In genomic region chr11:73308003-73308962, GRCh38 we compare ENCODE assay signal across 1 cellular context.
TF ChIP-seq lines count a peak whose summit lies in the region.

Gene ARHGEF17, plus strand, starts transcription at chr11:73308276. Its CDS starts 363 bp downstream, at chr11:73308639.

TF ChIP-seq in K562, 482 proteins besides CTCF, POLR2A, EP300 and RAD21 (continued from another document):
- TF ChIP-seq E2F6 (IDR thresholded peaks at IDR 0.05; ENCODE audit: borderline replicate concordance in 1 of 2, extremely low read depth in 1 of 2, insufficient read depth in 1 of 2, insufficient read length in 1 of 2, low read depth in 1 of 2, low read length in 1 of 2, poor library complexity in 1 of 2, severe bottlenecking in 1 of 2) (peak; percentile 7 to 34), CSDE1 (IDR thresholded peaks at IDR 0.05) (no peak), NR2C2 (CRISPR knock-in tag; IDR thresholded peaks at IDR 0.05) (no peak), NR2C2 (tag; IDR thresholded peaks at IDR 0.05) (no peak), RB1 (IDR thresholded peaks at IDR 0.05; ENCODE audit: low read depth) (0 out of 2 replicates have a peak, but pooled peaks have one; percentile 23), NRF1 (conservative IDR thresholded peaks at IDR 0.05 in 1 of 2, IDR thresholded peaks at IDR 0.05 in 1 of 2) (peak in 1 of 2 experiments; percentile 10; a peak in 1 of 4 replicates), SRF (CRISPR knock-in tag; IDR thresholded peaks at IDR 0.05) (no peak), POU5F1 (IDR thresholded peaks at IDR 0.05; ENCODE audit: borderline replicate concordance, low read depth, low read length, partially characterized antibody) (no peak), ATF3 (IDR thresholded peaks at IDR 0.05) (no peak), ATF3 (CRISPR knock-in tag; conservative IDR thresholded peaks at IDR 0.05) (no peak), RBBP5 (IDR thresholded peaks at IDR 0.05; ENCODE audit: borderline replicate concordance, insufficient read depth, low read length, poor library complexity, severe bottlenecking) (peak; percentile 1), SIRT6 (IDR thresholded peaks at IDR 0.05; ENCODE audit: low read depth, low read length) (no peak), HMGN3 (IDR thresholded peaks at IDR 0.05; ENCODE audit: borderline replicate concordance, extremely low read depth, insufficient read length, low read depth, low read length) (no peak), CXXC5 (CRISPR knock-in tag; IDR thresholded peaks at IDR 0.05) (0 out of 2 replicates have a peak, but pooled peaks have one; percentile 3), ZBTB26 (CRISPR knock-in tag; IDR thresholded peaks at IDR 0.05) (no peak), ARID3B (CRISPR knock-in tag; IDR thresholded peaks at IDR 0.05; ENCODE audit: borderline replicate concordance) (no peak), HCFC1 (IDR thresholded peaks at IDR 0.05; ENCODE audit: low read depth, low read length) (no peak), HOMEZ (CRISPR knock-in tag; IDR thresholded peaks at IDR 0.05) (no peak), NUFIP1 (IDR thresholded peaks at IDR 0.05; ENCODE audit: partially characterized antibody) (no peak), CBX8 (IDR thresholded peaks at IDR 0.05; ENCODE audit: borderline replicate concordance, extremely low read depth, low read depth, low read length, poor library complexity, severe bottlenecking) (no peak), E2F3 (CRISPR knock-in tag; IDR thresholded peaks at IDR 0.05) (no peak), ZNF232 (CRISPR knock-in tag; IDR thresholded peaks at IDR 0.05) (no peak), ZNF57 (CRISPR knock-in tag; IDR thresholded peaks at IDR 0.05) (no peak), USF1 (CRISPR knock-in tag; IDR thresholded peaks at IDR 0.05) (no peak), ZSCAN32 (CRISPR knock-in tag; IDR thresholded peaks at IDR 0.05) (no peak), ZNF277 (CRISPR knock-in tag; IDR thresholded peaks at IDR 0.05; ENCODE audit: borderline replicate concordance) (no peak), TCFL5 (CRISPR knock-in tag; conservative IDR thresholded peaks at IDR 0.05) (no peak), ETS2 (tag; IDR thresholded peaks at IDR 0.05; ENCODE audit: borderline replicate concordance, poor library complexity, severe bottlenecking) (no peak), MXI1 (IDR thresholded peaks at IDR 0.05; ENCODE audit: low read depth, low read length) (no peak), PHTF2 (CRISPR knock-in tag; IDR thresholded peaks at IDR 0.05) (no peak), SMAD2 (IDR thresholded peaks at IDR 0.05; ENCODE audit: low read depth, low read length) (no peak), SRSF3 (IDR thresholded peaks at IDR 0.05; ENCODE audit: insufficient read depth, low read length) (no peak), ZBTB7A (IDR thresholded peaks at IDR 0.05; ENCODE audit: borderline replicate concordance, control insufficient read depth, low read depth, low read length) (peak; percentile 31; the same call in 1 of the 2 replicates), NR0B1 (IDR thresholded peaks at IDR 0.05; ENCODE audit: partially characterized antibody) (no peak), ADNP (tag; IDR thresholded peaks at IDR 0.05) (no peak), SLC30A9 (CRISPR knock-in tag; IDR thresholded peaks at IDR 0.05) (no peak), MAX (CRISPR knock-in tag; IDR thresholded peaks at IDR 0.05) (peak; percentile 1; the same call in 1 of the 2 replicates), ATF7 (IDR thresholded peaks at IDR 0.05) (no peak), XRCC4 (IDR thresholded peaks at IDR 0.05; ENCODE audit: extremely low read depth, insufficient read depth, insufficient read length) (no peak), MAZ (CRISPR knock-in tag; conservative IDR thresholded peaks at IDR 0.05 in 1 of 2, IDR thresholded peaks at IDR 0.05 in 1 of 2) (peak in 1 of 2 experiments; percentile 45; a peak in 2 of 4 replicates), MLLT1 (IDR thresholded peaks at IDR 0.05) (no peak)
